1 cellular context compared by ENCODE assay signal in the genomic region with DNA sequence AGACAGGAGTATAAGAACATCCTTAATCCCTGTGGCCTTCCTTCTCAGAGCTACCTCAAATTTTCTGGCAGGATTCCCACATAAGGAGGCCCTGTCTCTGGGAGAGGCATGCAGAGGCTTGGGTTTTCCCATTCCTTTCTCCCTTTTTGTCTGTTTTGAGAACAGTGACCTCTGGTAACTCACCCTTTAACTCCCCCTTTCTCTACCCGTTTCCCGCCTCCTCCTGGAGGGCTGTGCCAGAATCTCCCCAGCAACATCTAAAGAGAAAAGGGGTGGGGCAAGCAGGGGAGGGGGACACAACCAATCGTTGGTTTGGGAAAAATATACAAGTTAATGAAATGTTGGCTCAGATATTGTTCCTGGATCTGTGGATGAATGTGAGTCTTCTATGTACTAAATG.
TF ChIP-seq lines count a peak whose summit lies in the region.

No MANE protein-coding gene starts in this region.

TF ChIP-seq in GM23338, 12 proteins besides CTCF, POLR2A, EP300 and RAD21 (continued from another document):
- TF ChIP-seq, protein P1, sequence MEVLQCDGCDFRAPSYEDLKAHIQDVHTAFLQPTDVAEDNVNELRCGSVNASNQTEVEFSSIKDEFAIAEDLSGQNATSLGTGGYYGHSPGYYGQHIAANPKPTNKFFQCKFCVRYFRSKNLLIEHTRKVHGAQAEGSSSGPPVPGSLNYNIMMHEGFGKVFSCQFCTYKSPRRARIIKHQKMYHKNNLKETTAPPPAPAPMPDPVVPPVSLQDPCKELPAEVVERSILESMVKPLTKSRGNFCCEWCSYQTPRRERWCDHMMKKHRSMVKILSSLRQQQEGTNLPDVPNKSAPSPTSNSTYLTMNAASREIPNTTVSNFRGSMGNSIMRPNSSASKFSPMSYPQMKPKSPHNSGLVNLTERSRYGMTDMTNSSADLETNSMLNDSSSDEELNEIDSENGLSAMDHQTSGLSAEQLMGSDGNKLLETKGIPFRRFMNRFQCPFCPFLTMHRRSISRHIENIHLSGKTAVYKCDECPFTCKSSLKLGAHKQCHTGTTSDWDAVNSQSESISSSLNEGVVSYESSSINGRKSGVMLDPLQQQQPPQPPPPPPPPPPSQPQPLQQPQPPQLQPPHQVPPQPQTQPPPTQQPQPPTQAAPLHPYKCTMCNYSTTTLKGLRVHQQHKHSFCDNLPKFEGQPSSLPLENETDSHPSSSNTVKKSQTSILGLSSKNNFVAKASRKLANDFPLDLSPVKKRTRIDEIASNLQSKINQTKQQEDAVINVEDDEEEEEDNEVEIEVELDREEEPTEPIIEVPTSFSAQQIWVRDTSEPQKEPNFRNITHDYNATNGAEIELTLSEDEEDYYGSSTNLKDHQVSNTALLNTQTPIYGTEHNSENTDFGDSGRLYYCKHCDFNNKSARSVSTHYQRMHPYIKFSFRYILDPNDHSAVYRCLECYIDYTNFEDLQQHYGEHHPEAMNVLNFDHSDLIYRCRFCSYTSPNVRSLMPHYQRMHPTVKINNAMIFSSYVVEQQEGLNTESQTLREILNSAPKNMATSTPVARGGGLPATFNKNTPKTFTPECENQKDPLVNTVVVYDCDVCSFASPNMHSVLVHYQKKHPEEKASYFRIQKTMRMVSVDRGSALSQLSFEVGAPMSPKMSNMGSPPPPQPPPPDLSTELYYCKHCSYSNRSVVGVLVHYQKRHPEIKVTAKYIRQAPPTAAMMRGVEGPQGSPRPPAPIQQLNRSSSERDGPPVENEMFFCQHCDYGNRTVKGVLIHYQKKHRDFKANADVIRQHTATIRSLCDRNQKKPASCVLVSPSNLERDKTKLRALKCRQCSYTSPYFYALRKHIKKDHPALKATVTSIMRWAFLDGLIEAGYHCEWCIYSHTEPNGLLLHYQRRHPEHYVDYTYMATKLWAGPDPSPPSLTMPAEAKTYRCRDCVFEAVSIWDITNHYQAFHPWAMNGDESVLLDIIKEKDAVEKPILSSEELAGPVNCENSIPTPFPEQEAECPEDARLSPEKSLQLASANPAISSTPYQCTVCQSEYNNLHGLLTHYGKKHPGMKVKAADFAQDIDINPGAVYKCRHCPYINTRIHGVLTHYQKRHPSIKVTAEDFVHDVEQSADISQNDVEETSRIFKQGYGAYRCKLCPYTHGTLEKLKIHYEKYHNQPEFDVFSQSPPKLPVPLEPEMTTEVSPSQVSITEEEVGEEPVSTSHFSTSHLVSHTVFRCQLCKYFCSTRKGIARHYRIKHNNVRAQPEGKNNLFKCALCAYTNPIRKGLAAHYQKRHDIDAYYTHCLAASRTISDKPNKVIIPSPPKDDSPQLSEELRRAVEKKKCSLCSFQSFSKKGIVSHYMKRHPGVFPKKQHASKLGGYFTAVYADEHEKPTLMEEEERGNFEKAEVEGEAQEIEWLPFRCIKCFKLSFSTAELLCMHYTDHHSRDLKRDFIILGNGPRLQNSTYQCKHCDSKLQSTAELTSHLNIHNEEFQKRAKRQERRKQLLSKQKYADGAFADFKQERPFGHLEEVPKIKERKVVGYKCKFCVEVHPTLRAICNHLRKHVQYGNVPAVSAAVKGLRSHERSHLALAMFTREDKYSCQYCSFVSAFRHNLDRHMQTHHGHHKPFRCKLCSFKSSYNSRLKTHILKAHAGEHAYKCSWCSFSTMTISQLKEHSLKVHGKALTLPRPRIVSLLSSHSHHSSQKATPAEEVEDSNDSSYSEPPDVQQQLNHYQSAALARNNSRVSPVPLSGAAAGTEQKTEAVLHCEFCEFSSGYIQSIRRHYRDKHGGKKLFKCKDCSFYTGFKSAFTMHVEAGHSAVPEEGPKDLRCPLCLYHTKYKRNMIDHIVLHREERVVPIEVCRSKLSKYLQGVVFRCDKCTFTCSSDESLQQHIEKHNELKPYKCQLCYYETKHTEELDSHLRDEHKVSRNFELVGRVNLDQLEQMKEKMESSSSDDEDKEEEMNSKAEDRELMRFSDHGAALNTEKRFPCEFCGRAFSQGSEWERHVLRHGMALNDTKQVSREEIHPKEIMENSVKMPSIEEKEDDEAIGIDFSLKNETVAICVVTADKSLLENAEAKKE (CRISPR knock-in tag; IDR thresholded peaks at IDR 0.05): no peak
- no peak for TF ChIP-seq NANOG (IDR thresholded peaks at IDR 0.05; ENCODE audit: borderline replicate concordance)
